ENCODE assay signal across 23 cellular contexts in the genomic region with DNA sequence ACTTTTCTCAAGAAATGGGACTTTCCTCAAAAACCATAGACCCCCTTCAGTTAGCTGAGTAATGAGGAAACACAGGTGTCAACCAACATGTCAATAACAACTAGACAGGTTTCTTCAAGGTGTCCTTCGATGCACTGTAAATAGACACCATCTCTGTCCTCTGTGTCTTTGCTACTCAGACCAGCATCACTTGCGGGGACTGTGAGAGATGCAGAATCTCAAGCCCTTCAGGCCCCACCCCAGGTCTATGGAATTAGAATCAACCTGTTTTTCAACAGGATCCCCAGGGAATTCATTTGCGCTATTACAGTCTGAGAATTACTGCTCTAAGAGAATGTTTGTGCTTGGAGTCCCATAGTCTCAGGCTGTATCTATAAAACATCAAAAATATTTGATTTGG.
"Had no signal": no experiment of that assay in that cellular context is flagged by ENCODE, and none has a peak within 500 bp of the region (broad histone marks: within the 10 kb centered on the region; RNA-seq: fewer than 3 reads in every experiment).

No MANE protein-coding gene starts in this region.

- H3K27ac ChIP-seq: brain microvascular endothelial cell, coronary artery, dorsolateral prefrontal cortex, gastroesophageal sphincter, hepatocyte, left ventricle myocardium inferior, transverse colon had no signal

- DNase-seq: activated CD4-positive, alpha-beta T cell treated with anti-CD3 and anti-CD28 coated beads for 48 hours; activated CD4-positive, alpha-beta T cell treated with anti-CD3 and anti-CD28 coated beads, Interleukin-2, amount 50 U/mL, for 48 hours; activated CD8-positive, alpha-beta memory T cell treated with anti-CD3 and anti-CD28 coated beads for 24 hours; activated gamma-delta T cell; activated naive CD4-positive, alpha-beta T cell treated with anti-CD3 and anti-CD28 coated beads, Interleukin-2, amount 50 U/mL, for 16 hours; activated T-cell treated with anti-CD3 and anti-CD28 coated beads, Interleukin-2, amount 50 U/mL, for 1 hour; amniotic stem cell; brain microvascular endothelial cell; dorsolateral prefrontal cortex; effector memory CD8-positive, alpha-beta T cell; islet precursor cell; left ventricle myocardium inferior; posterior cingulate gyrus; right cardiac atrium; stimulated activated naive CD4-positive, alpha-beta T cell; transverse colon had no signal

- FAIRE-seq: astrocyte had no signal

- ATAC-seq: effector memory CD8-positive, alpha-beta T cell; gastroesophageal sphincter had no signal

- H3K4me3 Mint-ChIP-seq: activated T-helper 1 cell treated with anti-CD3 and anti-CD28 coated beads, Interleukin-12 subunit alpha, Interleukin-12 subunit beta, Interleukin-2, Interleukin-4 antibody, amounts not matched to agents 30 ng/mL and 10 ng/mL and 1 ng/mL, durations not matched to agents 14 hours and 24 hours and 36 hours; effector memory CD8-positive, alpha-beta T cell; nephron had no signal

- H3K9me3 ChIP-seq: gastroesophageal sphincter, left ventricle myocardium inferior, transverse colon had no signal

- H3K4me1 ChIP-seq: gastroesophageal sphincter, transverse colon had no signal

- H3K27me3 ChIP-seq: brain microvascular endothelial cell, dorsolateral prefrontal cortex, gastroesophageal sphincter, hepatocyte, transverse colon had no signal

- H3K4me3 ChIP-seq: coronary artery, dorsolateral prefrontal cortex, gastroesophageal sphincter, hepatocyte, left ventricle myocardium inferior, lung, transverse colon had no signal

- H3K36me3 ChIP-seq: brain microvascular endothelial cell, gastroesophageal sphincter, left ventricle myocardium inferior, transverse colon had no signal

- H3K27me3 Mint-ChIP-seq: effector memory CD8-positive, alpha-beta T cell had no signal

- H3K9me3 Mint-ChIP-seq: effector memory CD8-positive, alpha-beta T cell; nephron had no signal

- H3K27ac Mint-ChIP-seq: activated T-helper 1 cell treated with anti-CD3 and anti-CD28 coated beads, Interleukin-12 subunit alpha, Interleukin-12 subunit beta, Interleukin-2, Interleukin-4 antibody, amounts not matched to agents 30 ng/mL and 10 ng/mL and 1 ng/mL, durations not matched to agents 14 hours and 24 hours and 36 hours had no signal
